In genomic region chr16:58127634-58128033, GRCh38 we compare ENCODE assay signal across 8 cellular contexts. TPM values are rescaled to one million over a fixed set of nuclear protein-coding genes. Genes with fewer than 3 reads are reported as not detected.
DNase-seq lines count a peak whose midpoint lies in the region; ATAC-seq and TF ChIP-seq lines count a peak whose summit lies in the region.

No MANE protein-coding gene starts in this region.

- peak overlapping the region; percentile 84 for H3K4me3 ChIP-seq in kidney epithelial cell (ENCODE audit: low read depth, low read length)
- peak overlapping the region; percentile 72 to 93 for H3K4me3 ChIP-seq in tibial artery

- H3K4me1 ChIP-seq in tibial artery = peaks cover 0 to 43% (median 33%) of the 10 kb centered on the region in 4 donors

- H3K36me3 ChIP-seq in kidney epithelial cell (ENCODE audit: control insufficient read depth, insufficient read depth, low read length) = no peaks in the 10 kb centered on the region
- H3K36me3 ChIP-seq in tibial artery = no peaks in the 10 kb centered on the region

- intact Hi-C loops in tibial artery (cut with DNase I; ENCODE audit: low total_unique reads) = loop anchor here (5.0 to 10.0 kb wide), 2 partner anchors 105 to 393 kb away; partner anchors contain the start of gene KATNB1

- no peak for DNase-seq in activated T-cell treated with anti-CD3 and anti-CD28 coated beads, Interleukin-2, amount 50 U/mL, for 4 hours
- DNase-seq in activated T-cell treated with anti-CD3 and anti-CD28 coated beads, Interleukin-2, amount 50 U/mL, for 48 hours = no peak
- DNase-seq in activated naive CD4-positive, alpha-beta T cell treated with anti-CD3 and anti-CD28 coated beads, Interleukin-2, amount 50 U/mL, for 72 hours (ENCODE audit: low spot score in 2 of 2) = no peak
- DNase-seq in kidney epithelial cell (ENCODE audit: low read depth) = no peak
- DNase-seq in tibial artery = peak in 1 of 2 donors; percentile 10
- DNase-seq in SKM-1 treated with dmso at 0.1 percent for 144 hours (lab: John Stamatoyannopoulos, UW; ENCODE audit: unreplicated experiment) = no peak
- no peak for DNase-seq in NCI-H2081 treated with DMSO at 0.1 percent for 48 hours (lab: John Stamatoyannopoulos, UW)

- TF ChIP-seq CTCF in kidney epithelial cell (IDR thresholded peaks at IDR 0.05; ENCODE audit: insufficient read depth, low read length, poor library complexity, severe bottlenecking) (peak; percentile 26), tibial artery (IDR thresholded peaks at IDR 0.05) (no peak)

- no peaks in the 10 kb centered on the region for H3K27me3 Mint-ChIP-seq in activated T-cell treated with anti-CD3 and anti-CD28 coated beads, Interleukin-2, amount 50 U/mL, for 4 hours (ENCODE audit: low read depth)

- H3K9me3 Mint-ChIP-seq in activated T-cell treated with anti-CD3 and anti-CD28 coated beads, Interleukin-2, amount 50 U/mL, for 4 hours = no peaks in the 10 kb centered on the region
- H3K9me3 Mint-ChIP-seq in activated naive CD4-positive, alpha-beta T cell treated with anti-CD3 and anti-CD28 coated beads, Interleukin-2, amount 50 U/mL, for 72 hours = no peaks in the 10 kb centered on the region

- H3K36me3 Mint-ChIP-seq in activated T-cell treated with anti-CD3 and anti-CD28 coated beads, Interleukin-2, amount 50 U/mL, for 4 hours (ENCODE audit: insufficient read depth) = no peaks in the 10 kb centered on the region
- peaks cover 9 to 10% of the 10 kb centered on the region in 2 donors for H3K36me3 Mint-ChIP-seq in activated naive CD4-positive, alpha-beta T cell treated with anti-CD3 and anti-CD28 coated beads, Interleukin-2, amount 50 U/mL, for 72 hours

- H3K27me3 ChIP-seq in kidney epithelial cell (ENCODE audit: control insufficient read depth, insufficient read depth, low read length) (no peaks in the 10 kb centered on the region), tibial artery (no peaks in the 10 kb centered on the region)

- H3K4me1 Mint-ChIP-seq in activated T-cell treated with anti-CD3 and anti-CD28 coated beads, Interleukin-2, amount 50 U/mL, for 4 hours (ENCODE audit: low read depth) = peaks cover 51% of the 10 kb centered on the region

- H3K4me3 Mint-ChIP-seq in activated T-cell treated with anti-CD3 and anti-CD28 coated beads, Interleukin-2, amount 50 U/mL, for 4 hours = peak overlapping the region; percentile 83

- H3K27ac Mint-ChIP-seq in activated naive CD4-positive, alpha-beta T cell treated with anti-CD3 and anti-CD28 coated beads, Interleukin-2, amount 50 U/mL, for 72 hours = peak overlapping the region; percentile 90 to 93

- peaks cover 0 to 3% (median 0%) of the 10 kb centered on the region in 3 donors for H3K9me3 ChIP-seq in tibial artery

- no peak for ATAC-seq in activated T-cell treated with anti-CD3 and anti-CD28 coated beads, Interleukin-2, amount 50 U/mL, for 4 hours
- no peak for ATAC-seq in activated naive CD4-positive, alpha-beta T cell treated with anti-CD3 and anti-CD28 coated beads, Interleukin-2, amount 50 U/mL, for 72 hours
- ATAC-seq in GM18519 (IDR thresholded peaks at IDR 0.05; ENCODE audit: low FRiP score, unreplicated experiment) = no peak

- peak overlapping the region; percentile 80 to 94 for H3K27ac ChIP-seq in tibial artery

RNA-seq across cellular contexts. Expression of gene CFAP20, which starts 1.5 kb away (rescaled TPM):
- total RNA-seq in activated T-cell treated with anti-CD3 and anti-CD28 coated beads, Interleukin-2, amount 50 U/mL, for 4 hours = 10 to 100 TPM; 60.6 to 77.5 (median 65.3) TPM
- 10 to 100 TPM; 36.6 to 40.4 TPM for total RNA-seq in activated naive CD4-positive, alpha-beta T cell treated with anti-CD3 and anti-CD28 coated beads, Interleukin-2, amount 50 U/mL, for 72 hours
- 79.6 and 84.2 TPM in 2 replicates for total RNA-seq in kidney epithelial cell
